Comparison of ENCODE assay signal across 19 cellular contexts in the genomic region with DNA sequence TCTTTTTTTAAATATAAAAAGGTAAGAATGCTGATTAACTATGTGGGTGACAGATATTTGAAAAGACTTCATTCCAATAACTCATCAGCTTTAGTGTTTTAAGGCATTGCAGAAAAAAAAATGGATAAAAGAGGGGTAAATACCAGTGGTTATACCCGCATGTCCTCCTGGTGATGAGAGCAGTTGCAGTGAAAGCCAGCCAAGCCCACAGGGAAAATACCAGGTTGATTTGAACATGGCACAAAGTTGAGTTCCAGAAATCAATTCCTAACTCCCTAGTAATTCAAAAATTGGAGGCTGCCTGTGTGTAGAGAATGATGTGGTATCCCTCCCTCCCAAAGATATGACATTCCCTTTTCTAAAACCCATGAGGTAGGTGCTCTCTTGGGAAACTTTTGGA.
A peak's percentile ranks its signal among the peaks of the same experiment; 100 is the strongest.
DNase-seq lines count a peak whose midpoint lies in the region; ATAC-seq, FAIRE-seq and TF ChIP-seq lines count a peak whose summit lies in the region.
"Had no signal": no experiment of that assay in that cellular context is flagged by ENCODE, and none has a peak within 500 bp of the region (broad histone marks: within the 10 kb centered on the region; RNA-seq: fewer than 3 reads in every experiment).

No MANE protein-coding gene starts in this region.

- POLR2A ChIA-PET in OCI-LY7 (lab: Charles Lee), result no interaction called here

- WGBS in GM23248 (ENCODE audit: low coverage in 1 of 2, low lambda C conversion rate in 2 of 2, missing lambda C conversion rate in 2 of 2), 2 experiments, result 93 to 100% methylated on average over 1 of the region's 1 CpG

- H3F3A ChIP-seq in GM23248 (ENCODE audit: insufficient read depth), result no peaks in the 10 kb centered on the region

- TF ChIP-seq CTCF in OCI-LY7 (conservative IDR thresholded peaks at IDR 0.05; ENCODE audit: low read length), result no peak

- H3K4me1 ChIP-seq in GM23248 (ENCODE audit: insufficient read depth) (no peaks in the 10 kb centered on the region), OCI-LY7 (ENCODE audit: insufficient read depth, low read length, poor library complexity, severe bottlenecking) (no peaks in the 10 kb centered on the region)
- H3K4me1 ChIP-seq: BLaER1 had no signal

- no peaks in the 10 kb centered on the region for H3K27me3 ChIP-seq in GM23248 (replicated peaks; ENCODE audit: insufficient read depth)
- H3K27me3 ChIP-seq: BLaER1 had no signal

- H3K27ac ChIP-seq in GM23248, result no peak overlapping the region
- no peak overlapping the region for H3K27ac ChIP-seq in OCI-LY7 (ENCODE audit: low read depth, low read length, poor library complexity, severe bottlenecking)
- H3K27ac ChIP-seq: BLaER1, HL-60 had no signal

- intact Hi-C loops in OCI-LY7 (cut with micrococcal nuclease; ENCODE audit: unreplicated experiment), result no loop called here

- no peak for ATAC-seq in activated T-cell treated with anti-CD3 and anti-CD28 coated beads, Interleukin-2, amount 50 U/mL, for 4 hours
- ATAC-seq: HCT116 had no signal

- no peaks in the 10 kb centered on the region for H4K20me1 ChIP-seq in GM23248 (ENCODE audit: insufficient read depth)
- H4K20me1 ChIP-seq in OCI-LY7 (ENCODE audit: insufficient read depth, low read length), result no peaks in the 10 kb centered on the region
- H4K20me1 ChIP-seq: BLaER1 had no signal

- H3K79me2 ChIP-seq in GM23248 (ENCODE audit: insufficient read depth) (no peaks in the 10 kb centered on the region), OCI-LY7 (ENCODE audit: insufficient read depth, low read depth, low read length) (no peaks in the 10 kb centered on the region)

- in situ Hi-C loops in GM23248 (cut with MboI), result no loop called here

- peak; percentile 13 for FAIRE-seq in urothelium cell line (lab: Jason Lieb, UNC)

- H3K9ac ChIP-seq in GM23248, result no peak overlapping the region
- H3K9ac ChIP-seq: BLaER1 had no signal

- H3K9me3 Mint-ChIP-seq in activated T-cell treated with anti-CD3 and anti-CD28 coated beads, Interleukin-2, amount 50 U/mL, for 4 hours, result peaks cover 19% of the 10 kb centered on the region
- H3K9me3 Mint-ChIP-seq: HFFc6 had no signal

- H2AFZ ChIP-seq in GM23248 (no peak overlapping the region), OCI-LY7 (ENCODE audit: low read length) (no peak overlapping the region)

- H3K36me3 Mint-ChIP-seq in activated T-cell treated with anti-CD3 and anti-CD28 coated beads, Interleukin-2, amount 50 U/mL, for 4 hours (ENCODE audit: insufficient read depth), result no peaks in the 10 kb centered on the region
- H3K36me3 Mint-ChIP-seq: CD14-positive monocyte; CD4-positive, alpha-beta memory T cell had no signal

- peak; percentile 7 for DNase-seq in AG08395 (ENCODE audit: low spot score)
- peak; percentile 10 for DNase-seq in GM23248
- DNase-seq in astrocyte of the hippocampus (ENCODE audit: low read depth, low spot score), result peak; percentile 42
- no peak for DNase-seq in urothelium cell line (ENCODE audit: low spot score)
- DNase-seq in activated T-cell treated with anti-CD3 and anti-CD28 coated beads, Interleukin-2, amount 50 U/mL, for 4 hours, result no peak
- DNase-seq in OCI-LY7 (ENCODE audit: low spot score), result no peak
- no peak for DNase-seq in activated T-cell treated with anti-CD3 and anti-CD28 coated beads, Interleukin-2, amount 50 U/mL, for 1 hour
- DNase-seq: 8988T; CD4-positive, alpha-beta memory T cell; DMS153; DMS79; GF-D8; GOT3; H7; HFFc6 had no signal

- H3K9me3 ChIP-seq in GM23248 (ENCODE audit: low read depth), result no peaks in the 10 kb centered on the region
- no peaks in the 10 kb centered on the region for H3K9me3 ChIP-seq in OCI-LY7 (ENCODE audit: low read length)
- H3K9me3 ChIP-seq: BLaER1 had no signal

- H3K27me3 Mint-ChIP-seq in activated T-cell treated with anti-CD3 and anti-CD28 coated beads, Interleukin-2, amount 50 U/mL, for 4 hours (ENCODE audit: low read depth), result no peaks in the 10 kb centered on the region
- H3K27me3 Mint-ChIP-seq: CD4-positive, alpha-beta memory T cell had no signal

- H3K4me3 ChIP-seq in GM23248 (no peak overlapping the region), OCI-LY7 (ENCODE audit: low read depth, low read length, poor library complexity, severe bottlenecking) (no peak overlapping the region)
- H3K4me3 ChIP-seq: BLaER1 had no signal

- CTCF ChIA-PET in OCI-LY7 (lab: Charles Lee; ENCODE audit: unreplicated experiment), result no interaction called here

- H3K4me2 ChIP-seq in GM23248 (ENCODE audit: unreplicated experiment), result no peak overlapping the region
- no peak overlapping the region for H3K4me2 ChIP-seq in OCI-LY7 (ENCODE audit: low read length)
- H3K4me2 ChIP-seq: BLaER1 had no signal

- no peak overlapping the region for H3K4me3 Mint-ChIP-seq in activated T-cell treated with anti-CD3 and anti-CD28 coated beads, Interleukin-2, amount 50 U/mL, for 4 hours
- H3K4me3 Mint-ChIP-seq: CD14-positive monocyte; CD4-positive, alpha-beta memory T cell; HFFc6 had no signal

- H3K4me1 Mint-ChIP-seq in activated T-cell treated with anti-CD3 and anti-CD28 coated beads, Interleukin-2, amount 50 U/mL, for 4 hours (ENCODE audit: low read depth), result no peaks in the 10 kb centered on the region
- H3K4me1 Mint-ChIP-seq: CD14-positive monocyte; CD4-positive, alpha-beta memory T cell had no signal

- BruUV-seq in OCI-LY7 (replicated peaks; lab: Mats Ljungman, UMichigan), result no TSS peak

- H3K9me2 ChIP-seq in GM23248 (ENCODE audit: insufficient read depth) (no peaks in the 10 kb centered on the region), OCI-LY7 (ENCODE audit: insufficient read depth, low read length) (no peaks in the 10 kb centered on the region)

- H3K36me3 ChIP-seq in GM23248 (ENCODE audit: low read depth) (no peaks in the 10 kb centered on the region), OCI-LY7 (ENCODE audit: insufficient read depth, low read length) (no peaks in the 10 kb centered on the region)
- H3K36me3 ChIP-seq: BLaER1 had no signal

Comparison
In these comparisons a context has a peak if more than half of its experiments do, and no peak if none do; other contexts are left out.
1. DNase-seq: peak in AG08395 (single experiment), GM23248 (single experiment) and astrocyte of the hippocampus (single experiment); none in urothelium cell line (single experiment), activated T-cell treated with anti-CD3 and anti-CD28 coated beads, Interleukin-2, amount 50 U/mL, for 4 hours (single experiment), OCI-LY7 (single experiment) and activated T-cell treated with anti-CD3 and anti-CD28 coated beads, Interleukin-2, amount 50 U/mL, for 1 hour (single experiment).